21 cellular contexts compared by ENCODE assay signal in genomic region chr14:52547027-52547426, GRCh38. TPM values are rescaled to one million over a fixed set of nuclear protein-coding genes. Genes with fewer than 3 reads are reported as not detected.
DNase-seq lines count a peak whose midpoint lies in the region; ATAC-seq and TF ChIP-seq lines count a peak whose summit lies in the region.
"Had no signal": no experiment of that assay in that cellular context is flagged by ENCODE, and none has a peak within 500 bp of the region (broad histone marks: within the 10 kb centered on the region; RNA-seq: fewer than 3 reads in every experiment).

No MANE protein-coding gene starts in this region.

- H3K4me2 ChIP-seq in Karpas-422 (ENCODE audit: low read depth, low read length, poor library complexity, severe bottlenecking) (peak overlapping the region; percentile 30), osteoblast (ENCODE audit: insufficient read depth, low read length) (no peak overlapping the region), MM.1S (ENCODE audit: low read depth, low read length) (no peak overlapping the region)

- H3K27ac ChIP-seq in Karpas-422 (ENCODE audit: low read length): peak overlapping the region; percentile 18
- peak overlapping the region; percentile 98 for H3K27ac ChIP-seq in VCaP
- no peak overlapping the region for H3K27ac ChIP-seq in osteoblast (ENCODE audit: low read depth, low read length)
- peak overlapping the region; percentile 52 to 55 for H3K27ac ChIP-seq in tibial artery
- H3K27ac ChIP-seq in MM.1S (ENCODE audit: low read length): no peak overlapping the region
- no peak overlapping the region for H3K27ac ChIP-seq in breast epithelium
- H3K27ac ChIP-seq: GM23248, SJSA1 had no signal

- DNase-seq in Karpas-422 (peak; percentile 45), osteoblast (ENCODE audit: insufficient read length, low spot score, missing footprints) (no peak), tibial artery (no peak), MM.1S (no peak), breast epithelium (ENCODE audit: low spot score in 2 of 2) (no peak), NCI-H345 (lab: John Stamatoyannopoulos, UW) (no peak)
- DNase-seq: CD4-positive, CD25-positive, alpha-beta regulatory T cell; GM23248; H9; KG1; NCI-H1105; NCI-H1436 treated with DMSO at 0.1 percent for 48 hours; NCI-H187 treated with DMSO at 0.1 percent for 48 hours; NCI-H446 treated with DMSO at 0.1 percent for 48 hours; NCI-H526; NK-92 treated with Interleukin-12 subunit alpha and Interleukin-12 subunit beta, amount 100 ng/mL, for 24 hours; Right ventricle myocardium superior; RPMI8226 had no signal

- no peaks in the 10 kb centered on the region for H3K9me2 ChIP-seq in Karpas-422 (replicated peaks; ENCODE audit: insufficient read depth, low read length)
- H3K9me2 ChIP-seq in MM.1S (replicated peaks; ENCODE audit: insufficient read depth, low read length): no peaks in the 10 kb centered on the region

- no peaks in the 10 kb centered on the region for H4K20me1 ChIP-seq in Karpas-422 (ENCODE audit: insufficient read depth, low read depth, low read length)
- H4K20me1 ChIP-seq in osteoblast (ENCODE audit: insufficient read depth, low read length): no peaks in the 10 kb centered on the region
- no peaks in the 10 kb centered on the region for H4K20me1 ChIP-seq in MM.1S (ENCODE audit: insufficient read depth, low read length)

- H3K9ac ChIP-seq in Karpas-422 (ENCODE audit: low read length) (peak overlapping the region; percentile 22), MM.1S (ENCODE audit: low read length) (no peak overlapping the region)
- H3K9ac ChIP-seq: GM23248 had no signal

- ATAC-seq in GM21528 (IDR thresholded peaks at IDR 0.05; ENCODE audit: low FRiP score, unreplicated experiment): no peak

- intact Hi-C loops in tibial artery (cut with DNase I; ENCODE audit: low total_unique reads) (no loop called here), breast epithelium (cut with DNase I; ENCODE audit: low total_unique reads) (no loop called here)

- H3K4me3 ChIP-seq in Karpas-422 (ENCODE audit: low read length) (0 out of 2 replicates have a peak overlapping the region, but pooled peaks have one; percentile 19), osteoblast (ENCODE audit: insufficient read depth, low read length) (no peak overlapping the region), tibial artery (no peak overlapping the region), MM.1S (ENCODE audit: low read length) (no peak overlapping the region), breast epithelium (no peak overlapping the region)
- H3K4me3 ChIP-seq: GM23248, SJSA1 had no signal

- TF ChIP-seq POLR2A in breast epithelium (IDR thresholded peaks at IDR 0.05): no peak

- H3F3A ChIP-seq in MM.1S (ENCODE audit: insufficient read depth, low read length): peaks cover 5% of the 10 kb centered on the region

- H3K9me3 ChIP-seq in Karpas-422 (ENCODE audit: low read length) (no peaks in the 10 kb centered on the region), osteoblast (ENCODE audit: low read depth, low read length) (no peaks in the 10 kb centered on the region), tibial artery (no peaks in the 10 kb centered on the region), MM.1S (replicated peaks; ENCODE audit: insufficient read depth, low read length) (no peaks in the 10 kb centered on the region), breast epithelium (no peaks in the 10 kb centered on the region)
- H3K9me3 ChIP-seq: SJSA1 had no signal

- H3K36me3 ChIP-seq in Karpas-422 (ENCODE audit: insufficient read depth, low read length) (peaks cover 13% of the 10 kb centered on the region; the same call in 1 of the 2 replicates), osteoblast (ENCODE audit: insufficient read depth, low read length) (no peaks in the 10 kb centered on the region), tibial artery (no peaks in the 10 kb centered on the region), MM.1S (replicated peaks; ENCODE audit: insufficient read depth, low read length) (no peaks in the 10 kb centered on the region; the same call in 1 of the 2 replicates), breast epithelium (peaks cover 13% of the 10 kb centered on the region)
- H3K36me3 ChIP-seq: SJSA1 had no signal

- H3K27me3 ChIP-seq in Karpas-422 (ENCODE audit: low read length) (no peaks in the 10 kb centered on the region), osteoblast (ENCODE audit: insufficient read depth, low read length) (no peaks in the 10 kb centered on the region), tibial artery (no peaks in the 10 kb centered on the region), MM.1S (replicated peaks; ENCODE audit: insufficient read depth, low read length) (no peaks in the 10 kb centered on the region), breast epithelium (no peaks in the 10 kb centered on the region)
- H3K27me3 ChIP-seq: SJSA1 had no signal

- TF ChIP-seq CTCF in VCaP (conservative IDR thresholded peaks at IDR 0.05) (no peak), osteoblast (IDR thresholded peaks at IDR 0.05; ENCODE audit: extremely low read depth, low read depth, low read length) (no peak), tibial artery (IDR thresholded peaks at IDR 0.05) (no peak), MM.1S (IDR thresholded peaks at IDR 0.05; ENCODE audit: low read length) (no peak), breast epithelium (IDR thresholded peaks at IDR 0.05) (no peak)

- H3K79me2 ChIP-seq in Karpas-422 (ENCODE audit: low read length): peaks cover 89% of the 10 kb centered on the region
- no peaks in the 10 kb centered on the region for H3K79me2 ChIP-seq in osteoblast (ENCODE audit: insufficient read depth, low read length)
- H3K79me2 ChIP-seq in MM.1S (ENCODE audit: low read length): peaks cover 65% of the 10 kb centered on the region

- peak overlapping the region; percentile 4; the same call in 1 of the 2 replicates for H2AFZ ChIP-seq in Karpas-422 (ENCODE audit: low read length)
- H2AFZ ChIP-seq in osteoblast (ENCODE audit: low read length): peak overlapping the region; percentile 30
- no peak overlapping the region for H2AFZ ChIP-seq in MM.1S (ENCODE audit: low read length)
- H2AFZ ChIP-seq: GM23248 had no signal

- H3K4me1 ChIP-seq in Karpas-422 (ENCODE audit: low read length): peaks cover 50% of the 10 kb centered on the region
- peaks cover 7% of the 10 kb centered on the region for H3K4me1 ChIP-seq in osteoblast (ENCODE audit: insufficient read depth, low read length)
- peaks cover 0 to 41% (median 28%) of the 10 kb centered on the region in 4 donors for H3K4me1 ChIP-seq in tibial artery
- H3K4me1 ChIP-seq in MM.1S (ENCODE audit: low read length): no peaks in the 10 kb centered on the region
- H3K4me1 ChIP-seq in breast epithelium: no peaks in the 10 kb centered on the region
- H3K4me1 ChIP-seq: SJSA1 had no signal

RNA-seq across cellular contexts. Expression of gene TXNDC16, which starts 5.3 kb away (rescaled TPM):
- 7.6 and 20.6 TPM in 2 replicates for total RNA-seq in Karpas-422 (2014; rRNA removed; shearing (Covaris generic); ENCODE audit: low replicate concordance)
- total RNA-seq in osteoblast (9.8 and 11.5 TPM in 2 replicates), breast epithelium (10 to 100 TPM; 11.5 to 18.3 (median 13.1) TPM)

RNA-seq across cellular contexts. Expression of gene GPR137C, which starts 5.6 kb away (rescaled TPM):
- 0.22 and 0.26 TPM in 2 replicates for total RNA-seq in Karpas-422 (2014; rRNA removed; shearing (Covaris generic); ENCODE audit: low replicate concordance)
- total RNA-seq in osteoblast: 0.36 and 0.59 TPM in 2 replicates
- 1 to 10 TPM in 1 of 3 donors, under 1 TPM in 2; 0.33 to 1.2 (median 0.80) TPM for total RNA-seq in breast epithelium

Comparison
In these comparisons a context has a peak if more than half of its experiments do, and no peak if none do; other contexts are left out.
1. H3K27ac ChIP-seq: peak in Karpas-422 (single experiment), VCaP (single experiment) and tibial artery (2 of 2); none in osteoblast (single experiment), MM.1S (single experiment) and breast epithelium (0 of 2).